Comparison of ENCODE assay signal across 8 cellular contexts in genomic region chr9:93096811-93097382, GRCh38. TPM values are rescaled to one million over a fixed set of nuclear protein-coding genes. Genes with fewer than 3 reads are reported as not detected.
A peak's percentile ranks its signal among the peaks of the same experiment; 100 is the strongest.
DNase-seq lines count a peak whose midpoint lies in the region; ATAC-seq, FAIRE-seq and TF ChIP-seq lines count a peak whose summit lies in the region.

No MANE protein-coding gene starts in this region.

- TF ChIP-seq EP300 in A549 (IDR thresholded peaks at IDR 0.05), result no peak

- no peak for TF ChIP-seq RAD21 in A549 (conservative IDR thresholded peaks at IDR 0.05 in 1 of 2, IDR thresholded peaks at IDR 0.05 in 1 of 2)

- peak overlapping the region; percentile 95 for H3K4me2 ChIP-seq in A549

- H3K4me3 ChIP-seq in A549 (peak overlapping the region; percentile 88), muscle layer of duodenum (ENCODE audit: low read depth in 1 of 2, low read length in 2 of 2) (peak overlapping the region; percentile 72 to 82)

- ATAC-seq in A549 (no peak), GM21737 (IDR thresholded peaks at IDR 0.05; ENCODE audit: unreplicated experiment) (no peak), GM19455 (IDR thresholded peaks at IDR 0.05; ENCODE audit: unreplicated experiment) (no peak)

- POLR2A ChIA-PET in A549 (lab: Yijun Ruan, JAX), result interaction anchor here (2.1 kb wide), 1 partner anchor 23 kb away, joined by 12 read pairs; no protein-coding TSS in a partner anchor

- CTCF ChIA-PET in A549 (lab: Yijun Ruan, JAX), result interaction anchor here (0.6 to 4.4 kb wide), 4 partner anchors 11 to 206 kb away, joined by 3 to 47 read pairs (median 5); no protein-coding TSS in a partner anchor

- no peak for TF ChIP-seq POLR2A in A549 (IDR thresholded peaks at IDR 0.05; ENCODE audit: low read length)

- no peak for TF ChIP-seq CTCF in A549 (IDR thresholded peaks at IDR 0.05)

- peaks cover 54% of the 10 kb centered on the region for H3K4me1 ChIP-seq in A549
- peaks cover 38 to 57% of the 10 kb centered on the region in 2 donors for H3K4me1 ChIP-seq in muscle layer of duodenum (ENCODE audit: control insufficient read depth in 1 of 2, insufficient read depth in 2 of 2, low read length in 2 of 2)

- H3K36me3 ChIP-seq in KOPT-K1 (ENCODE audit: insufficient read depth, low read length) (no peaks in the 10 kb centered on the region), muscle layer of duodenum (ENCODE audit: control insufficient read depth in 1 of 2, insufficient read depth in 2 of 2, low read length in 2 of 2) (no peaks in the 10 kb centered on the region)

- DNase-seq in A549 (ENCODE audit: low read depth in 1 of 2, low spot score in 1 of 2), result no peak
- DNase-seq in urothelium cell line (ENCODE audit: low spot score), result no peak
- no peak for DNase-seq in NCI-H2171 treated with DMSO at 0.1 percent for 48 hours (lab: John Stamatoyannopoulos, UW)

- H3K27me3 ChIP-seq in muscle layer of duodenum (ENCODE audit: low read depth, low read length), result no peaks in the 10 kb centered on the region

- H3K27ac ChIP-seq in A549, result peak overlapping the region; percentile 88 to 99
- peak overlapping the region; percentile 66 for H3K27ac ChIP-seq in KOPT-K1 (ENCODE audit: low read depth, low read length, poor library complexity, severe bottlenecking)
- H3K27ac ChIP-seq in cingulate gyrus (ENCODE audit: low read depth, low read length), result peak overlapping the region; percentile 62
- H3K27ac ChIP-seq in muscle layer of duodenum (ENCODE audit: low read length), result peak overlapping the region; percentile 87

- FAIRE-seq in A549 (lab: Jason Lieb, UNC) (no peak), urothelium cell line (lab: Jason Lieb, UNC) (no peak)

- WGBS in A549 (ENCODE audit: missing lambda C conversion rate), result 12% methylated on average over 16 of the region's 16 CpGs

- H3K9me3 ChIP-seq in A549, result no peaks in the 10 kb centered on the region
- H3K9me3 ChIP-seq in KOPT-K1 (ENCODE audit: insufficient read depth, low read length, poor library complexity, severe bottlenecking), result no peaks in the 10 kb centered on the region
- H3K9me3 ChIP-seq in muscle layer of duodenum (ENCODE audit: control insufficient read depth in 1 of 2, low read length in 2 of 2), result no peaks in the 10 kb centered on the region

TF ChIP-seq in A549, 52 proteins besides CTCF, POLR2A, EP300 and RAD21:
- TF ChIP-seq, protein P1, sequence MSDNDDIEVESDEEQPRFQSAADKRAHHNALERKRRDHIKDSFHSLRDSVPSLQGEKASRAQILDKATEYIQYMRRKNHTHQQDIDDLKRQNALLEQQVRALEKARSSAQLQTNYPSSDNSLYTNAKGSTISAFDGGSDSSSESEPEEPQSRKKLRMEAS (IDR thresholded peaks at IDR 0.05), result peak; percentile 39; the same call in 1 of the 2 replicates
- no peak for TF ChIP-seq TP53 (CRISPR knock-in tag; IDR thresholded peaks at IDR 0.05)

RNA-seq across cellular contexts. Expression of gene CARD19, which starts 0.9 kb away (rescaled TPM):
- polyA plus RNA-seq in A549 (2011; rRNA removed), result 27.6 and 36.0 TPM in 2 replicates
- polyA plus RNA-seq in A549 (2012; cell fraction: cytosol; rRNA removed), result 108 and 125 TPM in 2 replicates
- polyA plus RNA-seq in A549 (2012; cell fraction: nucleus; rRNA removed), result 124 and 150 TPM in 2 replicates
- polyA plus RNA-seq in A549 (2017; fragmentation: RNase III; extraction: RNeasy Plus Mini Kit Qiagen cat#74134 plus additional on column Dnase treatment), result 30.3 to 34.5 TPM (median 33.2 TPM) in 3 replicates
- polyA minus RNA-seq in A549 (2011; rRNA and poly(A)+ RNA removed), result 20.2 and 23.0 TPM in 2 replicates

RNA-seq across cellular contexts. Expression of gene NINJ1, which starts 37.2 kb away (rescaled TPM):
- polyA plus RNA-seq in A549 (2011; rRNA removed) (27.0 and 37.9 TPM in 2 replicates), A549 (2017; fragmentation: RNase III; extraction: RNeasy Plus Mini Kit Qiagen cat#74134 plus additional on column Dnase treatment) (60.4 to 69.6 TPM (median 62.0 TPM) in 3 replicates)
- polyA plus RNA-seq in A549 (2012; cell fraction: cytosol; rRNA removed), result 54.7 and 84.0 TPM in 2 replicates
- polyA plus RNA-seq in A549 (2012; cell fraction: nucleus; rRNA removed), result 42.3 and 55.7 TPM in 2 replicates
- polyA minus RNA-seq in A549 (2011; rRNA and poly(A)+ RNA removed), result 16.0 and 23.0 TPM in 2 replicates

RNA-seq across cellular contexts. Expression of gene SUSD3, which starts 38.4 kb away (rescaled TPM):
- polyA plus RNA-seq in A549 (2011; rRNA removed), result 0.27 and 0.66 TPM in 2 replicates
- 1.3 and 1.9 TPM in 2 replicates for polyA plus RNA-seq in A549 (2012; cell fraction: cytosol; rRNA removed)
- polyA plus RNA-seq in A549 (2012; cell fraction: nucleus; rRNA removed), result 1.7 TPM in 2 replicates
- 0.34 to 0.46 TPM (median 0.42 TPM) in 3 replicates for polyA plus RNA-seq in A549 (2017; fragmentation: RNase III; extraction: RNeasy Plus Mini Kit Qiagen cat#74134 plus additional on column Dnase treatment)
- 0.25 TPM in 1 of 2 replicates, not detected in the other for polyA minus RNA-seq in A549 (2011; rRNA and poly(A)+ RNA removed)
